Comparison of ENCODE assay signal across 8 cellular contexts in genomic region chr16:11497329-11497805, GRCh38.
DNase-seq lines count a peak whose midpoint lies in the region; FAIRE-seq and TF ChIP-seq lines count a peak whose summit lies in the region.

No MANE protein-coding gene starts in this region.

- H3K27me3 ChIP-seq in HAP-1 (ENCODE audit: low read depth) (no peaks in the 10 kb centered on the region), astrocyte (ENCODE audit: insufficient read depth, low read length) (no peaks in the 10 kb centered on the region), rectal smooth muscle tissue (ENCODE audit: control insufficient read depth, insufficient read depth, low read length) (no peaks in the 10 kb centered on the region)

- H3K9me3 ChIP-seq in HAP-1 (no peaks in the 10 kb centered on the region), astrocyte (ENCODE audit: insufficient read depth, low read depth, low read length) (no peaks in the 10 kb centered on the region)

- peak overlapping the region; percentile 81 for H3K27ac ChIP-seq in astrocyte (ENCODE audit: low read depth, low read length)
- peak overlapping the region; percentile 80 for H3K27ac ChIP-seq in rectal smooth muscle tissue (ENCODE audit: low read depth, low read length)

- no peaks in the 10 kb centered on the region for H3K9me3 Mint-ChIP-seq in astrocyte (ENCODE audit: unreplicated experiment)

- H3K9ac ChIP-seq in astrocyte (ENCODE audit: low read length): peak overlapping the region; percentile 61
- no peak overlapping the region for H3K9ac ChIP-seq in rectal smooth muscle tissue (ENCODE audit: low read length)

- H3K27me3 Mint-ChIP-seq in astrocyte (ENCODE audit: low read depth, unreplicated experiment): peaks cover 3% of the 10 kb centered on the region

- no peak for TF ChIP-seq CTCF in astrocyte (IDR thresholded peaks at IDR 0.05; ENCODE audit: insufficient read depth, low read depth, low read length)

- no peaks in the 10 kb centered on the region for H3K36me3 ChIP-seq in HAP-1 (replicated peaks)
- H3K36me3 ChIP-seq in astrocyte (ENCODE audit: insufficient read depth, low read length): no peaks in the 10 kb centered on the region
- no peaks in the 10 kb centered on the region for H3K36me3 ChIP-seq in rectal smooth muscle tissue (ENCODE audit: control insufficient read depth, insufficient read depth, low read length)

- H3K4me1 Mint-ChIP-seq in astrocyte (ENCODE audit: low read depth, unreplicated experiment): peaks cover 9% of the 10 kb centered on the region

- DNase-seq in AG20443 (ENCODE audit: low spot score) (peak; percentile 85), HAP-1 (ENCODE audit: low spot score in 2 of 2) (peak; percentile 29 to 72), NCI-H524 treated with DMSO at 0.1 percent for 48 hours (lab: John Stamatoyannopoulos, UW) (peak; percentile 28), astrocyte (ENCODE audit: low read depth) (peak; percentile 44), hepatic stellate cell (ENCODE audit: low spot score) (peak; percentile 75), germinal center (ENCODE audit: low spot score) (no peak)
- DNase-seq in central memory CD4-positive, alpha-beta T cell: no peak

- no peak for FAIRE-seq in astrocyte (lab: Jason Lieb, UNC)

- in situ Hi-C loops in HAP-1 (cut with MboI; ENCODE audit: low sequenced_read_pairs): no loop called here

- no peak overlapping the region for H3K4me3 ChIP-seq in HAP-1
- H3K4me3 ChIP-seq in astrocyte (ENCODE audit: insufficient read depth, low read depth, low read length): peak overlapping the region; percentile 15
- H3K4me3 ChIP-seq in rectal smooth muscle tissue (ENCODE audit: low read length): peak overlapping the region; percentile 11

- H3K27ac Mint-ChIP-seq in astrocyte (ENCODE audit: unreplicated experiment): peak overlapping the region; percentile 82

- no peaks in the 10 kb centered on the region for H4K20me1 ChIP-seq in astrocyte (ENCODE audit: insufficient read depth, low read length)

- no peak overlapping the region for H3K4me3 Mint-ChIP-seq in astrocyte (ENCODE audit: unreplicated experiment)

- H3K79me2 ChIP-seq in astrocyte (ENCODE audit: insufficient read depth, low read length): no peaks in the 10 kb centered on the region

- H2AFZ ChIP-seq in astrocyte (ENCODE audit: low read depth, low read length): peak overlapping the region; percentile 43

- H3K36me3 Mint-ChIP-seq in astrocyte (ENCODE audit: low read depth, unreplicated experiment): no peaks in the 10 kb centered on the region

- peak overlapping the region; percentile 71 for H3K4me2 ChIP-seq in astrocyte (ENCODE audit: low read length)

- H3K4me1 ChIP-seq in HAP-1 (peaks cover 5% of the 10 kb centered on the region; the same call in 1 of the 2 replicates), astrocyte (ENCODE audit: insufficient read depth, low read length) (peaks cover 15% of the 10 kb centered on the region), rectal smooth muscle tissue (ENCODE audit: control insufficient read depth, insufficient read depth, low read length) (peaks cover 10% of the 10 kb centered on the region)

Comparison
In these comparisons a context has a peak if more than half of its experiments do, and no peak if none do; other contexts are left out.
1. DNase-seq: peak in AG20443 (single experiment), HAP-1 (2 of 2), NCI-H524 treated with DMSO at 0.1 percent for 48 hours (single experiment), astrocyte (single experiment) and hepatic stellate cell (single experiment); none in germinal center (single experiment) and central memory CD4-positive, alpha-beta T cell (single experiment).